In the genomic region with DNA sequence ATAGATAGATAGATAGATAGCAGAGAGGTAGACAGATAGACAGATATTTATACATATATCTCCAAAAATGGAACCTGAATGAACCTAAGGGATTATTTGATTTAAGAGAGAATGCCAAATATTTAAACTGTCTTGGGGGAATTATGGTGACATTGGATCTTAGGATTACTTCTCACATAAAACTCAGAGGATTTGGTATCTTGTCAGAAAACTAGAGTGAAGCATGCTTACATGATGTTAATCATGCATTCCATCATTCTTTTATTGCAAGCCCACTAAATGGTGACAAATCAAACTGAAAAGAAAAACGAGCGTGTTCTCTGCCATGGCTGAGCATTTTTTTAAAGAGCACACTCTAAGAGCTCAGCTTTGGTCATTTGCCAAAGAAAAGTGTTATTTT, we compare ENCODE assay signal across 2 cellular contexts.
TF ChIP-seq lines count a peak whose summit lies in the region.

No MANE protein-coding gene starts in this region.

TF ChIP-seq in A549, 52 proteins besides CTCF, POLR2A, EP300 and RAD21 (continued from another document):
- TF ChIP-seq NR3C1 (IDR thresholded peaks at IDR 0.05) (no peak), JUNB (IDR thresholded peaks at IDR 0.05) (no peak), BHLHE40 (IDR thresholded peaks at IDR 0.05; ENCODE audit: low read depth, low read length) (no peak), RNF2 (IDR thresholded peaks at IDR 0.05; ENCODE audit: borderline replicate concordance, low read depth) (no peak), RARB (CRISPR knock-in tag; IDR thresholded peaks at IDR 0.05) (no peak)
- TF ChIP-seq, protein P1, sequence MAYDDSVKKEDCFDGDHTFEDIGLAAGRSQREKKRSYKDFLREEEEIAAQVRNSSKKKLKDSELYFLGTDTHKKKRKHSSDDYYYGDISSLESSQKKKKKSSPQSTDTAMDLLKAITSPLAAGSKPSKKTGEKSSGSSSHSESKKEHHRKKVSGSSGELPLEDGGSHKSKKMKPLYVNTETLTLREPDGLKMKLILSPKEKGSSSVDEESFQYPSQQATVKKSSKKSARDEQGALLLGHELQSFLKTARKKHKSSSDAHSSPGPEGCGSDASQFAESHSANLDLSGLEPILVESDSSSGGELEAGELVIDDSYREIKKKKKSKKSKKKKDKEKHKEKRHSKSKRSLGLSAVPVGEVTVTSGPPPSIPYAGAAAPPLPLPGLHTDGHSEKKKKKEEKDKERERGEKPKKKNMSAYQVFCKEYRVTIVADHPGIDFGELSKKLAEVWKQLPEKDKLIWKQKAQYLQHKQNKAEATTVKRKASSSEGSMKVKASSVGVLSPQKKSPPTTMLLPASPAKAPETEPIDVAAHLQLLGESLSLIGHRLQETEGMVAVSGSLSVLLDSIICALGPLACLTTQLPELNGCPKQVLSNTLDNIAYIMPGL (CRISPR knock-in tag; IDR thresholded peaks at IDR 0.05; ENCODE audit: borderline replicate concordance): no peak
- TF ChIP-seq, protein P2, sequence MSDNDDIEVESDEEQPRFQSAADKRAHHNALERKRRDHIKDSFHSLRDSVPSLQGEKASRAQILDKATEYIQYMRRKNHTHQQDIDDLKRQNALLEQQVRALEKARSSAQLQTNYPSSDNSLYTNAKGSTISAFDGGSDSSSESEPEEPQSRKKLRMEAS (IDR thresholded peaks at IDR 0.05): no peak
TF ChIP-seq in A549: peak in this region for 0.

TF ChIP-seq in K562, 482 proteins besides CTCF, POLR2A, EP300 and RAD21 (continued from another document):
- TF ChIP-seq, protein P3, sequence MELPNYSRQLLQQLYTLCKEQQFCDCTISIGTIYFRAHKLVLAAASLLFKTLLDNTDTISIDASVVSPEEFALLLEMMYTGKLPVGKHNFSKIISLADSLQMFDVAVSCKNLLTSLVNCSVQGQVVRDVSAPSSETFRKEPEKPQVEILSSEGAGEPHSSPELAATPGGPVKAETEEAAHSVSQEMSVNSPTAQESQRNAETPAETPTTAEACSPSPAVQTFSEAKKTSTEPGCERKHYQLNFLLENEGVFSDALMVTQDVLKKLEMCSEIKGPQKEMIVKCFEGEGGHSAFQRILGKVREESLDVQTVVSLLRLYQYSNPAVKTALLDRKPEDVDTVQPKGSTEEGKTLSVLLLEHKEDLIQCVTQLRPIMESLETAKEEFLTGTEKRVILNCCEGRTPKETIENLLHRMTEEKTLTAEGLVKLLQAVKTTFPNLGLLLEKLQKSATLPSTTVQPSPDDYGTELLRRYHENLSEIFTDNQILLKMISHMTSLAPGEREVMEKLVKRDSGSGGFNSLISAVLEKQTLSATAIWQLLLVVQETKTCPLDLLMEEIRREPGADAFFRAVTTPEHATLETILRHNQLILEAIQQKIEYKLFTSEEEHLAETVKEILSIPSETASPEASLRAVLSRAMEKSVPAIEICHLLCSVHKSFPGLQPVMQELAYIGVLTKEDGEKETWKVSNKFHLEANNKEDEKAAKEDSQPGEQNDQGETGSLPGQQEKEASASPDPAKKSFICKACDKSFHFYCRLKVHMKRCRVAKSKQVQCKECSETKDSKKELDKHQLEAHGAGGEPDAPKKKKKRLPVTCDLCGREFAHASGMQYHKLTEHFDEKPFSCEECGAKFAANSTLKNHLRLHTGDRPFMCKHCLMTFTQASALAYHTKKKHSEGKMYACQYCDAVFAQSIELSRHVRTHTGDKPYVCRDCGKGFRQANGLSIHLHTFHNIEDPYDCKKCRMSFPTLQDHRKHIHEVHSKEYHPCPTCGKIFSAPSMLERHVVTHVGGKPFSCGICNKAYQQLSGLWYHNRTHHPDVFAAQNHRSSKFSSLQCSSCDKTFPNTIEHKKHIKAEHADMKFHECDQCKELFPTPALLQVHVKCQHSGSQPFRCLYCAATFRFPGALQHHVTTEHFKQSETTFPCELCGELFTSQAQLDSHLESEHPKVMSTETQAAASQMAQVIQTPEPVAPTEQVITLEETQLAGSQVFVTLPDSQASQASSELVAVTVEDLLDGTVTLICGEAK (IDR thresholded peaks at IDR 0.05): no peak
- TF ChIP-seq, protein P3 (CRISPR knock-in tag; IDR thresholded peaks at IDR 0.05): no peak
